Comparison of ENCODE assay signal across 1 cellular context in genomic region chr5:71782393-71782770, GRCh38.
TF ChIP-seq lines count a peak whose summit lies in the region.

No MANE protein-coding gene starts in this region.

TF ChIP-seq in GM23338, 12 proteins besides CTCF, POLR2A, EP300 and RAD21 (continued from another document):
- TF ChIP-seq REST (IDR thresholded peaks at IDR 0.05; ENCODE audit: unreplicated experiment) = no peak
- TF ChIP-seq STAT1 (IDR thresholded peaks at IDR 0.05; ENCODE audit: unreplicated experiment) = no peak
- no peak for TF ChIP-seq NANOG (IDR thresholded peaks at IDR 0.05; ENCODE audit: borderline replicate concordance)
- no peak for TF ChIP-seq EZH2phosphoT487 (IDR thresholded peaks at IDR 0.05; ENCODE audit: unreplicated experiment)
- TF ChIP-seq ZNF331 (CRISPR knock-in tag; IDR thresholded peaks at IDR 0.05; ENCODE audit: low read depth) = no peak
- no peak for TF ChIP-seq ZNF114 (CRISPR knock-in tag; IDR thresholded peaks at IDR 0.05)
- TF ChIP-seq ETS1 (IDR thresholded peaks at IDR 0.05) = no peak
